27 cellular contexts compared by ENCODE assay signal in the genomic region with DNA sequence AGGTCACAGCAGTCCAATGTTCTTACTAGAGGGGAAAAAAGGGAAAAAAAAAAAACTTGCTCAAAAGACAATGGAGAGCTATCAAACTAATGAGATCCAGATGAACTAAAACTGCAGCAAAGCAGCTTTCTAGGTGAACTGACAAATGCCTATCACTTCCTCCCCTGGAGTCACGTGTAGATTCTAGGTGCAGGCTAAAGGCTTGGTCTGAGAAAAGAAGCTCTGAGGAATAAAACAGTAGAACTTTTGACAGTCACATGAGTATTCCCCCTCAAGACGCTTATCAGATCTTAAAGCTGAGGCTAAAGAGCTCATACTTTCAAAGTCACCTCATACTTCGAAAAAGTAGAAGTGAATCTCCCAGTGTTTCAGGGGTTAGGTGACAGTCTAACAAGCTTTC. TPM values are rescaled to one million over a fixed set of nuclear protein-coding genes. Genes with fewer than 3 reads are reported as not detected.
DNase-seq lines count a peak whose midpoint lies in the region; ATAC-seq, FAIRE-seq and TF ChIP-seq lines count a peak whose summit lies in the region.
"Had no signal": no experiment of that assay in that cellular context is flagged by ENCODE, and none has a peak within 500 bp of the region (broad histone marks: within the 10 kb centered on the region; RNA-seq: fewer than 3 reads in every experiment).

No MANE protein-coding gene starts in this region.

- CTCF ChIA-PET in activated CD4-positive, alpha-beta memory T cell treated with anti-CD3 and anti-CD28 coated beads, Interleukin-2, amount 10 ng/mL, durations not matched to agents 7 days and 5 days (lab: Charles Lee): interaction anchor here (0.7 kb wide), 1 partner anchor 42 kb away, joined by 3 read pairs; no protein-coding TSS in a partner anchor
- CTCF ChIA-PET in activated CD4-positive, alpha-beta memory T cell treated with anti-CD3 and anti-CD28 coated beads for 36 hours (lab: Charles Lee): interaction anchor here (0.8 kb wide), 1 partner anchor 88 kb away, joined by 3 read pairs; no protein-coding TSS in a partner anchor

- H3K4me1 Mint-ChIP-seq in activated CD4-positive, alpha-beta memory T cell treated with anti-CD3 and anti-CD28 coated beads, Interleukin-2, amount 10 ng/mL, durations not matched to agents 7 days and 5 days: peaks cover 40% of the 10 kb centered on the region
- H3K4me1 Mint-ChIP-seq in activated CD4-positive, alpha-beta memory T cell treated with anti-CD3 and anti-CD28 coated beads for 36 hours (ENCODE audit: low read depth): peaks cover 38% of the 10 kb centered on the region
- peaks cover 44% of the 10 kb centered on the region for H3K4me1 Mint-ChIP-seq in activated T-helper 1 cell treated with anti-CD3 and anti-CD28 coated beads, Interleukin-12 subunit alpha, Interleukin-12 subunit beta, Interleukin-2, Interleukin-4 antibody, amounts not matched to agents 30 ng/mL and 10 ng/mL and 1 ng/mL, durations not matched to agents 14 hours and 24 hours and 36 hours (ENCODE audit: low read depth)
- peaks cover 4% of the 10 kb centered on the region for H3K4me1 Mint-ChIP-seq in progenitor cell of endocrine pancreas (ENCODE audit: low read depth)

- peaks cover 50% of the 10 kb centered on the region for H3K36me3 Mint-ChIP-seq in activated CD4-positive, alpha-beta memory T cell treated with anti-CD3 and anti-CD28 coated beads, Interleukin-2, amount 10 ng/mL, durations not matched to agents 7 days and 5 days (ENCODE audit: low read depth)
- peaks cover 46% of the 10 kb centered on the region for H3K36me3 Mint-ChIP-seq in activated CD4-positive, alpha-beta memory T cell treated with anti-CD3 and anti-CD28 coated beads for 36 hours
- H3K36me3 Mint-ChIP-seq in activated T-helper 1 cell treated with anti-CD3 and anti-CD28 coated beads, Interleukin-12 subunit alpha, Interleukin-12 subunit beta, Interleukin-2, Interleukin-4 antibody, amounts not matched to agents 30 ng/mL and 10 ng/mL and 1 ng/mL, durations not matched to agents 14 hours and 24 hours and 36 hours (ENCODE audit: low read depth): peaks cover 48% of the 10 kb centered on the region
- peaks cover 7% of the 10 kb centered on the region for H3K36me3 Mint-ChIP-seq in progenitor cell of endocrine pancreas (ENCODE audit: insufficient read depth)

- TF ChIP-seq CTCF in progenitor cell of endocrine pancreas (IDR thresholded peaks at IDR 0.05; ENCODE audit: unreplicated experiment): no peak
- no peak for TF ChIP-seq CTCF in spleen (IDR thresholded peaks at IDR 0.05 in 8 of 11, conservative IDR thresholded peaks at IDR 0.05 in 3 of 11)

- no peaks in the 10 kb centered on the region for H3K27me3 Mint-ChIP-seq in activated CD4-positive, alpha-beta memory T cell treated with anti-CD3 and anti-CD28 coated beads, Interleukin-2, amount 10 ng/mL, durations not matched to agents 7 days and 5 days
- H3K27me3 Mint-ChIP-seq in activated CD4-positive, alpha-beta memory T cell treated with anti-CD3 and anti-CD28 coated beads for 36 hours: no peaks in the 10 kb centered on the region
- no peaks in the 10 kb centered on the region for H3K27me3 Mint-ChIP-seq in activated T-helper 1 cell treated with anti-CD3 and anti-CD28 coated beads, Interleukin-12 subunit alpha, Interleukin-12 subunit beta, Interleukin-2, Interleukin-4 antibody, amounts not matched to agents 30 ng/mL and 10 ng/mL and 1 ng/mL, durations not matched to agents 14 hours and 24 hours and 36 hours (ENCODE audit: insufficient read depth)
- no peaks in the 10 kb centered on the region for H3K27me3 Mint-ChIP-seq in progenitor cell of endocrine pancreas
- H3K27me3 Mint-ChIP-seq: activated naive CD8-positive, alpha-beta T cell treated with anti-CD3 and anti-CD28 coated beads, Interleukin-2, amount 10 ng/mL, durations not matched to agents 7 days and 5 days; B cell; CD8-positive, alpha-beta memory T cell had no signal

- H3K4me3 Mint-ChIP-seq in activated CD4-positive, alpha-beta memory T cell treated with anti-CD3 and anti-CD28 coated beads, Interleukin-2, amount 10 ng/mL, durations not matched to agents 7 days and 5 days: no peak overlapping the region
- no peak overlapping the region for H3K4me3 Mint-ChIP-seq in activated CD4-positive, alpha-beta memory T cell treated with anti-CD3 and anti-CD28 coated beads for 36 hours
- H3K4me3 Mint-ChIP-seq in activated T-helper 1 cell treated with anti-CD3 and anti-CD28 coated beads, Interleukin-12 subunit alpha, Interleukin-12 subunit beta, Interleukin-2, Interleukin-4 antibody, amounts not matched to agents 30 ng/mL and 10 ng/mL and 1 ng/mL, durations not matched to agents 14 hours and 24 hours and 36 hours: no peak overlapping the region
- H3K4me3 Mint-ChIP-seq in progenitor cell of endocrine pancreas (ENCODE audit: low read depth): no peak overlapping the region
- H3K4me3 Mint-ChIP-seq: activated naive CD8-positive, alpha-beta T cell treated with anti-CD3 and anti-CD28 coated beads, Interleukin-2, amount 10 ng/mL, durations not matched to agents 7 days and 5 days; B cell; nephron progenitor cell had no signal

- H3K27me3 ChIP-seq in spleen (replicated peaks in 1 of 7): no peaks in the 10 kb centered on the region
- no peaks in the 10 kb centered on the region for H3K27me3 ChIP-seq in small intestine (ENCODE audit: control insufficient read depth in 2 of 2, insufficient read depth in 2 of 2, low read length in 2 of 2)
- H3K27me3 ChIP-seq: cardiac muscle cell, gastroesophageal sphincter, hepatocyte, suprapubic skin, upper lobe of left lung had no signal

- no peak for DNase-seq in activated CD4-positive, alpha-beta memory T cell treated with anti-CD3 and anti-CD28 coated beads, Interleukin-2, amount 10 ng/mL, durations not matched to agents 7 days and 5 days
- no peak for DNase-seq in activated CD4-positive, alpha-beta memory T cell treated with anti-CD3 and anti-CD28 coated beads for 36 hours
- DNase-seq in GM19239 (ENCODE audit: insufficient read length, low spot score) (no peak), progenitor cell of endocrine pancreas (ENCODE audit: low spot score, unreplicated experiment) (no peak), spleen (no peak), small intestine (no peak)
- DNase-seq in activated T-helper 1 cell treated with anti-CD3 and anti-CD28 coated beads, Interleukin-12 subunit alpha, Interleukin-12 subunit beta, Interleukin-2, Interleukin-4 antibody, amounts not matched to agents 30 ng/mL and 10 ng/mL and 1 ng/mL, durations not matched to agents 14 hours and 24 hours and 36 hours (ENCODE audit: low spot score): no peak
- DNase-seq: activated CD8-positive, alpha-beta memory T cell treated with anti-CD3 and anti-CD28 coated beads, Interleukin-2, amount 50 U/mL, for 4 hours; activated naive CD8-positive, alpha-beta T cell treated with anti-CD3 and anti-CD28 coated beads, Interleukin-2, amount 10 ng/mL, durations not matched to agents 7 days and 5 days; CD8-positive, alpha-beta memory T cell; lower lobe of right lung; NCI-H1092; NCI-H1694 treated with DMSO at 0.1 percent for 48 hours; NCI-H446; NCI-H748 treated with DMSO at 0.1 percent for 48 hours; nephron progenitor cell; retina; T1000; upper lobe of left lung; WERI-Rb-1 had no signal

- no peak for TF ChIP-seq POLR2A in spleen (IDR thresholded peaks at IDR 0.05)

- H3K4me3 ChIP-seq in spleen (no peak overlapping the region), small intestine (ENCODE audit: low read depth in 1 of 2, low read length in 2 of 2) (no peak overlapping the region)
- H3K4me3 ChIP-seq: cardiac muscle cell, gastroesophageal sphincter, hepatocyte, lower lobe of right lung, suprapubic skin, upper lobe of left lung had no signal

- ATAC-seq in GM18520 (IDR thresholded peaks at IDR 0.05; ENCODE audit: unreplicated experiment): no peak
- ATAC-seq: gastroesophageal sphincter, lower lobe of right lung had no signal

- FAIRE-seq in GM19239 (lab: Jason Lieb, UNC): peak; percentile 76
- no peak for FAIRE-seq in small intestine (lab: Jason Lieb, UNC)
- FAIRE-seq: astrocyte had no signal

- intact Hi-C loops in activated CD4-positive, alpha-beta memory T cell treated with anti-CD3 and anti-CD28 coated beads for 36 hours (cut with micrococcal nuclease): no loop called here
- intact Hi-C loops in activated T-helper 1 cell treated with anti-CD3 and anti-CD28 coated beads, Interleukin-12 subunit alpha, Interleukin-12 subunit beta, Interleukin-2, Interleukin-4 antibody, amounts not matched to agents 30 ng/mL and 10 ng/mL and 1 ng/mL, durations not matched to agents 14 hours and 24 hours and 36 hours (cut with micrococcal nuclease): no loop called here
- intact Hi-C loops in spleen (cut with DNase I; ENCODE audit: low total_unique reads): loop anchor here (10.0 kb wide), 1 partner anchor 983 kb away; no protein-coding TSS in a partner anchor

- H3K9me3 Mint-ChIP-seq in activated CD4-positive, alpha-beta memory T cell treated with anti-CD3 and anti-CD28 coated beads, Interleukin-2, amount 10 ng/mL, durations not matched to agents 7 days and 5 days: no peaks in the 10 kb centered on the region
- no peaks in the 10 kb centered on the region for H3K9me3 Mint-ChIP-seq in activated CD4-positive, alpha-beta memory T cell treated with anti-CD3 and anti-CD28 coated beads for 36 hours
- no peaks in the 10 kb centered on the region for H3K9me3 Mint-ChIP-seq in activated T-helper 1 cell treated with anti-CD3 and anti-CD28 coated beads, Interleukin-12 subunit alpha, Interleukin-12 subunit beta, Interleukin-2, Interleukin-4 antibody, amounts not matched to agents 30 ng/mL and 10 ng/mL and 1 ng/mL, durations not matched to agents 14 hours and 24 hours and 36 hours
- H3K9me3 Mint-ChIP-seq in progenitor cell of endocrine pancreas (ENCODE audit: low read depth): no peaks in the 10 kb centered on the region
- H3K9me3 Mint-ChIP-seq: activated naive CD8-positive, alpha-beta T cell treated with anti-CD3 and anti-CD28 coated beads, Interleukin-2, amount 10 ng/mL, durations not matched to agents 7 days and 5 days; CD8-positive, alpha-beta memory T cell; nephron progenitor cell had no signal

- peak overlapping the region; percentile 30 for H3K27ac Mint-ChIP-seq in activated CD4-positive, alpha-beta memory T cell treated with anti-CD3 and anti-CD28 coated beads, Interleukin-2, amount 10 ng/mL, durations not matched to agents 7 days and 5 days
- no peak overlapping the region for H3K27ac Mint-ChIP-seq in activated CD4-positive, alpha-beta memory T cell treated with anti-CD3 and anti-CD28 coated beads for 36 hours
- peak overlapping the region; percentile 6 for H3K27ac Mint-ChIP-seq in activated T-helper 1 cell treated with anti-CD3 and anti-CD28 coated beads, Interleukin-12 subunit alpha, Interleukin-12 subunit beta, Interleukin-2, Interleukin-4 antibody, amounts not matched to agents 30 ng/mL and 10 ng/mL and 1 ng/mL, durations not matched to agents 14 hours and 24 hours and 36 hours
- H3K27ac Mint-ChIP-seq in progenitor cell of endocrine pancreas: peak overlapping the region; percentile 42
- H3K27ac Mint-ChIP-seq: activated naive CD8-positive, alpha-beta T cell treated with anti-CD3 and anti-CD28 coated beads, Interleukin-2, amount 10 ng/mL, durations not matched to agents 7 days and 5 days; B cell had no signal

- H3K9me3 ChIP-seq in spleen: no peaks in the 10 kb centered on the region
- H3K9me3 ChIP-seq in small intestine (ENCODE audit: control insufficient read depth, low read depth): no peaks in the 10 kb centered on the region
- H3K9me3 ChIP-seq: gastroesophageal sphincter, lower lobe of right lung, suprapubic skin, upper lobe of left lung had no signal

- H3K27ac ChIP-seq in spleen (no peak overlapping the region), small intestine (ENCODE audit: low read depth in 1 of 2, low read length in 1 of 2) (no peak overlapping the region)
- H3K27ac ChIP-seq: cardiac muscle cell, gastroesophageal sphincter, hepatocyte, lower lobe of right lung, suprapubic skin, upper lobe of left lung, WERI-Rb-1 had no signal

- POLR2A ChIA-PET in activated CD4-positive, alpha-beta memory T cell treated with anti-CD3 and anti-CD28 coated beads, Interleukin-2, amount 10 ng/mL, durations not matched to agents 7 days and 5 days (lab: Charles Lee): interaction anchor here (1.2 kb wide), 1 partner anchor 43 kb away, joined by 3 read pairs; no protein-coding TSS in a partner anchor
- POLR2A ChIA-PET in activated CD4-positive, alpha-beta memory T cell treated with anti-CD3 and anti-CD28 coated beads for 36 hours (lab: Charles Lee): interaction anchor here (1.3 kb wide), 1 partner anchor 23 kb away, joined by 3 read pairs; no protein-coding TSS in a partner anchor

- WGBS in spleen, 5 donors: 78 to 84% (median 79%) methylated on average over 3 of the region's 3 CpGs
- 83 to 93% (median 89%) methylated on average over 3 of the region's 3 CpGs for WGBS in small intestine, 3 donors

- H3K36me3 ChIP-seq in spleen (peaks cover 0 to 72% (median 6%) of the 10 kb centered on the region in 6 donors), small intestine (ENCODE audit: control insufficient read depth in 2 of 2, insufficient read depth in 2 of 2, low read length in 2 of 2) (peaks cover 0 to 2% of the 10 kb centered on the region in 2 donors)

- H3K4me1 ChIP-seq in spleen (peaks cover 0 to 6% (median 3%) of the 10 kb centered on the region in 6 donors), small intestine (ENCODE audit: control insufficient read depth in 2 of 2, insufficient read depth in 1 of 2, low read depth in 1 of 2, low read length in 1 of 2) (no peaks in the 10 kb centered on the region)
- H3K4me1 ChIP-seq: suprapubic skin had no signal

RNA-seq across cellular contexts. Expression of gene SMAD2, which starts 42.3 kb away (rescaled TPM):
- total RNA-seq in activated CD4-positive, alpha-beta memory T cell treated with anti-CD3 and anti-CD28 coated beads, Interleukin-2, amount 10 ng/mL, durations not matched to agents 7 days and 5 days: 100 to 1,000 TPM; 170 to 174 TPM
- 100 to 1,000 TPM; 215 to 222 TPM for total RNA-seq in activated CD4-positive, alpha-beta memory T cell treated with anti-CD3 and anti-CD28 coated beads for 36 hours
- 383 and 409 TPM in 2 replicates for total RNA-seq in activated T-helper 1 cell treated with anti-CD3 and anti-CD28 coated beads, Interleukin-12 subunit alpha, Interleukin-12 subunit beta, Interleukin-2, Interleukin-4 antibody, amounts not matched to agents 30 ng/mL and 10 ng/mL and 1 ng/mL, durations not matched to agents 14 hours and 24 hours and 36 hours
- total RNA-seq in progenitor cell of endocrine pancreas (140 and 145 TPM in 2 replicates), spleen (100 to 1,000 TPM in 4 of 7 donors, 10 to 100 TPM in 3; 76.4 to 162 (median 119) TPM)
- polyA plus RNA-seq in spleen (10 to 100 TPM; 13.2 to 33.3 (median 21.6) TPM), small intestine (10 to 100 TPM; 22.4 to 36.4 (median 34.2) TPM)
